Comparison of ENCODE assay signal across 22 cellular contexts in genomic region chr1:231108500-231109254, GRCh38. TPM values are rescaled to one million over a fixed set of nuclear protein-coding genes. Genes with fewer than 3 reads are reported as not detected.
"Had no signal": no experiment of that assay in that cellular context is flagged by ENCODE, and none has a peak within 500 bp of the region (broad histone marks: within the 10 kb centered on the region; RNA-seq: fewer than 3 reads in every experiment).

No MANE protein-coding gene starts in this region.

- H3K36me3 Mint-ChIP-seq: natural killer cell; stimulated activated effector memory CD8-positive, alpha-beta T cell treated with anti-CD3 and anti-CD28 coated beads, Interleukin-12 subunit alpha, Interleukin-12 subunit beta, amount 100 ng/mL, for 72 hours; type B pancreatic cell had no signal

- H3K27ac Mint-ChIP-seq: activated CD4-positive, alpha-beta memory T cell treated with anti-CD3 and anti-CD28 coated beads, Interleukin-2, amount 10 ng/mL, durations not matched to agents 7 days and 5 days; activated naive CD4-positive, alpha-beta T cell treated with anti-CD3 and anti-CD28 coated beads for 36 hours; activated T-cell treated with anti-CD3 and anti-CD28 coated beads, Interleukin-2, amount 50 U/mL, for 24 hours; dendritic cell treated with granulocyte-macrophage colony-stimulating factor and Interleukin-4, amounts not matched to agents 40 ng/mL and 50 ng/mL, for 4 days; effector memory CD8-positive, alpha-beta T cell; natural killer cell; stimulated activated effector memory CD8-positive, alpha-beta T cell treated with anti-CD3 and anti-CD28 coated beads, Interleukin-12 subunit alpha, Interleukin-12 subunit beta, amount 100 ng/mL, for 72 hours; type B pancreatic cell had no signal

- DNase-seq: activated CD4-positive, alpha-beta memory T cell treated with anti-CD3 and anti-CD28 coated beads, Interleukin-2, amount 10 ng/mL, durations not matched to agents 7 days and 5 days; activated CD4-positive, alpha-beta T cell treated with anti-CD3 and anti-CD28 coated beads for 1 hour; activated naive CD4-positive, alpha-beta T cell treated with anti-CD3 and anti-CD28 coated beads for 36 hours; activated T-cell treated with anti-CD3 and anti-CD28 coated beads, Interleukin-2, amount 50 U/mL, for 24 hours; adrenal gland; effector memory CD8-positive, alpha-beta T cell; foreskin fibroblast; glutamatergic neuron; hypothalamus; lower lobe of right lung; natural killer cell; sigmoid colon; stimulated activated CD4-positive, alpha-beta T cell treated with anti-CD3 and anti-CD28 coated beads, Interleukin-4, amount 100 ng/mL, for 24 hours; stomach; T1000; testis had no signal

- H3K9me3 Mint-ChIP-seq: activated CD4-positive, alpha-beta memory T cell treated with anti-CD3 and anti-CD28 coated beads, Interleukin-2, amount 10 ng/mL, durations not matched to agents 7 days and 5 days; activated naive CD4-positive, alpha-beta T cell treated with anti-CD3 and anti-CD28 coated beads for 36 hours; dendritic cell treated with granulocyte-macrophage colony-stimulating factor and Interleukin-4, amounts not matched to agents 40 ng/mL and 50 ng/mL, for 4 days; natural killer cell; type B pancreatic cell had no signal

- ATAC-seq: effector memory CD8-positive, alpha-beta T cell; natural killer cell; stimulated activated effector memory CD8-positive, alpha-beta T cell treated with anti-CD3 and anti-CD28 coated beads, Interleukin-12 subunit alpha, Interleukin-12 subunit beta, amount 100 ng/mL, for 72 hours had no signal

- H3K4me1 Mint-ChIP-seq: stimulated activated effector memory CD8-positive, alpha-beta T cell treated with anti-CD3 and anti-CD28 coated beads, Interleukin-12 subunit alpha, Interleukin-12 subunit beta, amount 100 ng/mL, for 72 hours had no signal

- H3K4me3 Mint-ChIP-seq: activated CD4-positive, alpha-beta memory T cell treated with anti-CD3 and anti-CD28 coated beads, Interleukin-2, amount 10 ng/mL, durations not matched to agents 7 days and 5 days; activated naive CD4-positive, alpha-beta T cell treated with anti-CD3 and anti-CD28 coated beads for 36 hours; activated T-cell treated with anti-CD3 and anti-CD28 coated beads, Interleukin-2, amount 50 U/mL, for 24 hours; dendritic cell treated with granulocyte-macrophage colony-stimulating factor and Interleukin-4, amounts not matched to agents 40 ng/mL and 50 ng/mL, for 4 days; effector memory CD8-positive, alpha-beta T cell; natural killer cell; stimulated activated effector memory CD8-positive, alpha-beta T cell treated with anti-CD3 and anti-CD28 coated beads, Interleukin-12 subunit alpha, Interleukin-12 subunit beta, amount 100 ng/mL, for 72 hours; type B pancreatic cell had no signal

RNA-seq across cellular contexts. Expression of gene TRIM67, which starts 53.2 kb away (rescaled TPM):
- total RNA-seq: activated CD4-positive, alpha-beta memory T cell treated with anti-CD3 and anti-CD28 coated beads, Interleukin-2, amount 10 ng/mL, durations not matched to agents 7 days and 5 days; activated naive CD4-positive, alpha-beta T cell treated with anti-CD3 and anti-CD28 coated beads for 36 hours; breast epithelium; lower lobe of right lung; natural killer cell; T-helper 1 cell treated with Interleukin-12 subunit alpha and Interleukin-12 subunit beta and Interleukin-4 antibody, amounts not matched to agents 30 ng/mL and 1 ng/mL, for 36 hours had no signal
- polyA plus RNA-seq: keratinocyte had no signal
